1 cellular context compared by ENCODE assay signal in the genomic region with DNA sequence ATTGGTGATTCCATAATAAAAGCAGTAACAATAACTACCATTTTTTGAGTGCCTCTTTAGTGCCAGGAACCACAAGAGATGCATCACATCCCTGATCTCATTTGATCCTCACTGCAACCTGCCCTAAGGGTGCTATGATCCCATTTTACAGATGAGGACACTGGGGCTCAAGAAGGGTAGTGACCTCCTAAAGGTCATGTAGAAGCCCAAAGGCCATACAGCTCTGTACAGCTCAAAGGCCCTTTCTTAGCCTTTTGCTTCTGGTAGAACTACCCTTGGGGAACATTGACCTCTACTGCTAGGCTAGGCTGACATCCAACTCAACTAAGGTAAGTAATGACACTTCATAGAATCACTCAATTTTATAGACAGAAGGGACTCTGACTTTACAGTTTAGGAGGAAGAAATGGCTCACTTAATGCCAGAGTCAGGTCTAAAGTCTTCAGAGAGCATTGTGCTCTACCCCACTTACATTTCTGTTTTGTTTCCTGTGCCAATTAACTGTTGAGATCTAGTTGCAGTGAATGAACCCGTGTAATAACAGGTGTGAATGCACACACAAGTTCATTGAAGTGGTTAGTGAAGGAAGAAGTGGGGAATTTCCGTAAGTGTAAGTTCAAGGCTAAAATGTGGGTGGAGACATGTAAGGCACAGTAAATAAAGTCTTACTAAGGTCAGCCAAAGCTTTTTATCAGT.
TF ChIP-seq lines count a peak whose summit lies in the region.

No MANE protein-coding gene starts in this region.

TF ChIP-seq in HepG2, 621 proteins besides CTCF, POLR2A, EP300 and RAD21:
- TF ChIP-seq RCOR2 (CRISPR knock-in tag; IDR thresholded peaks at IDR 0.05) (peak; percentile 68; the same call in 1 of the 2 replicates), ZNF629 (CRISPR knock-in tag; conservative IDR thresholded peaks at IDR 0.05) (peak; percentile 98), MTF2 (CRISPR knock-in tag; IDR thresholded peaks at IDR 0.05; ENCODE audit: borderline replicate concordance) (no peak), STAG1 (CRISPR knock-in tag; IDR thresholded peaks at IDR 0.05) (peak; percentile 12; the same call in 1 of the 2 replicates), HNRNPUL1 (IDR thresholded peaks at IDR 0.05; ENCODE audit: low read depth, low read length) (no peak), TBX3 (IDR thresholded peaks at IDR 0.05; ENCODE audit: borderline replicate concordance) (peak; percentile 50), HNF4A (CRISPR knock-in tag; IDR thresholded peaks at IDR 0.05) (peak; percentile 33; the same call in 1 of the 2 replicates), MBD4 (IDR thresholded peaks at IDR 0.05; ENCODE audit: borderline replicate concordance, low read length) (peak; percentile 51; the same call in 1 of the 2 replicates), RELA (CRISPR knock-in tag; IDR thresholded peaks at IDR 0.05) (no peak), POLR2G (IDR thresholded peaks at IDR 0.05; ENCODE audit: low read depth, low read length) (no peak), BCL6 (CRISPR knock-in tag; IDR thresholded peaks at IDR 0.05) (0 out of 2 replicates have a peak, but pooled peaks have one; percentile 15), NR2F6 (IDR thresholded peaks at IDR 0.05) (peak; percentile 17; the same call in 1 of the 2 replicates), NR2F6 (CRISPR knock-in tag; IDR thresholded peaks at IDR 0.05) (no peak), CREB1 (IDR thresholded peaks at IDR 0.05) (no peak), CREB1 (CRISPR knock-in tag; IDR thresholded peaks at IDR 0.05) (no peak; the same call in 1 of the 2 replicates), NR2F1 (CRISPR knock-in tag; IDR thresholded peaks at IDR 0.05) (0 out of 4 replicates have a peak, but pooled peaks of 1 of the 2 experiments have one; percentile 13), POLR2AphosphoS2 (IDR thresholded peaks at IDR 0.05; ENCODE audit: low read depth, low read length) (no peak), NKX3-1 (CRISPR knock-in tag; IDR thresholded peaks at IDR 0.05) (no peak), WIZ (CRISPR knock-in tag; IDR thresholded peaks at IDR 0.05) (0 out of 2 replicates have a peak, but pooled peaks have one; percentile 40), KDM1A (CRISPR knock-in tag; IDR thresholded peaks at IDR 0.05) (peak; percentile 91), ZIK1 (CRISPR knock-in tag; IDR thresholded peaks at IDR 0.05; ENCODE audit: borderline replicate concordance, low read depth) (no peak), CBFB (CRISPR knock-in tag; IDR thresholded peaks at IDR 0.05) (peak; percentile 62; the same call in 1 of the 2 replicates), ZNF589 (CRISPR knock-in tag; conservative IDR thresholded peaks at IDR 0.05) (0 out of 2 replicates have a peak, but pooled peaks have one; percentile 17), CHD4 (IDR thresholded peaks at IDR 0.05; ENCODE audit: borderline replicate concordance, low read length) (peak; percentile 67; the same call in 1 of the 2 replicates), NFIC (IDR thresholded peaks at IDR 0.05; ENCODE audit: low read length) (no peak), ETV5 (CRISPR knock-in tag; IDR thresholded peaks at IDR 0.05; ENCODE audit: borderline replicate concordance) (no peak), ZMYM2 (CRISPR knock-in tag; IDR thresholded peaks at IDR 0.05) (peak; percentile 87), TBL1XR1 (IDR thresholded peaks at IDR 0.05; ENCODE audit: borderline replicate concordance, low read length, partially characterized antibody) (peak; percentile 13), ESRRA (CRISPR knock-in tag; IDR thresholded peaks at IDR 0.05; ENCODE audit: low read depth) (peak; percentile 96; the same call in 1 of the 2 replicates), ZMYM3 (CRISPR knock-in tag; IDR thresholded peaks at IDR 0.05) (peak; percentile 88)
- TF ChIP-seq, protein P1, sequence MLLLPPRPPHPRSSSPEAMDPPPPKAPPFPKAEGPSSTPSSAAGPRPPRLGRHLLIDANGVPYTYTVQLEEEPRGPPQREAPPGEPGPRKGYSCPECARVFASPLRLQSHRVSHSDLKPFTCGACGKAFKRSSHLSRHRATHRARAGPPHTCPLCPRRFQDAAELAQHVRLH (CRISPR knock-in tag; IDR thresholded peaks at IDR 0.05; ENCODE audit: borderline replicate concordance, low read depth), result 0 out of 2 replicates have a peak, but pooled peaks have one; percentile 33
- TF ChIP-seq, protein P2, sequence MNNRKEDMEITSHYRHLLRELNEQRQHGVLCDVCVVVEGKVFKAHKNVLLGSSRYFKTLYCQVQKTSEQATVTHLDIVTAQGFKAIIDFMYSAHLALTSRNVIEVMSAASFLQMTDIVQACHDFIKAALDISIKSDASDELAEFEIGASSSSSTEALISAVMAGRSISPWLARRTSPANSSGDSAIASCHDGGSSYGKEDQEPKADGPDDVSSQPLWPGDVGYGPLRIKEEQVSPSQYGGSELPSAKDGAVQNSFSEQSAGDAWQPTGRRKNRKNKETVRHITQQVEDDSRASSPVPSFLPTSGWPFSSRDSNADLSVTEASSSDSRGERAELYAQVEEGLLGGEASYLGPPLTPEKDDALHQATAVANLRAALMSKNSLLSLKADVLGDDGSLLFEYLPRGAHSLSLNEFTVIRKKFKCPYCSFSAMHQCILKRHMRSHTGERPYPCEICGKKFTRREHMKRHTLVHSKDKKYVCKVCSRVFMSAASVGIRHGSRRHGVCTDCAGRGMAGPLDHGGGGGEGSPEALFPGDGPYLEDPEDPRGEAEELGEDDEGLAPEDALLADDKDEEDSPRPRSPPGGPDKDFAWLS (CRISPR knock-in tag; IDR thresholded peaks at IDR 0.05; ENCODE audit: borderline replicate concordance), result no peak
- TF ChIP-seq, protein P3, sequence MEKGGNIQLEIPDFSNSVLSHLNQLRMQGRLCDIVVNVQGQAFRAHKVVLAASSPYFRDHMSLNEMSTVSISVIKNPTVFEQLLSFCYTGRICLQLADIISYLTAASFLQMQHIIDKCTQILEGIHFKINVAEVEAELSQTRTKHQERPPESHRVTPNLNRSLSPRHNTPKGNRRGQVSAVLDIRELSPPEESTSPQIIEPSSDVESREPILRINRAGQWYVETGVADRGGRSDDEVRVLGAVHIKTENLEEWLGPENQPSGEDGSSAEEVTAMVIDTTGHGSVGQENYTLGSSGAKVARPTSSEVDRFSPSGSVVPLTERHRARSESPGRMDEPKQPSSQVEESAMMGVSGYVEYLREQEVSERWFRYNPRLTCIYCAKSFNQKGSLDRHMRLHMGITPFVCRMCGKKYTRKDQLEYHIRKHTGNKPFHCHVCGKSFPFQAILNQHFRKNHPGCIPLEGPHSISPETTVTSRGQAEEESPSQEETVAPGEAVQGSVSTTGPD (CRISPR knock-in tag; IDR thresholded peaks at IDR 0.05), result no peak
- TF ChIP-seq, protein P4, sequence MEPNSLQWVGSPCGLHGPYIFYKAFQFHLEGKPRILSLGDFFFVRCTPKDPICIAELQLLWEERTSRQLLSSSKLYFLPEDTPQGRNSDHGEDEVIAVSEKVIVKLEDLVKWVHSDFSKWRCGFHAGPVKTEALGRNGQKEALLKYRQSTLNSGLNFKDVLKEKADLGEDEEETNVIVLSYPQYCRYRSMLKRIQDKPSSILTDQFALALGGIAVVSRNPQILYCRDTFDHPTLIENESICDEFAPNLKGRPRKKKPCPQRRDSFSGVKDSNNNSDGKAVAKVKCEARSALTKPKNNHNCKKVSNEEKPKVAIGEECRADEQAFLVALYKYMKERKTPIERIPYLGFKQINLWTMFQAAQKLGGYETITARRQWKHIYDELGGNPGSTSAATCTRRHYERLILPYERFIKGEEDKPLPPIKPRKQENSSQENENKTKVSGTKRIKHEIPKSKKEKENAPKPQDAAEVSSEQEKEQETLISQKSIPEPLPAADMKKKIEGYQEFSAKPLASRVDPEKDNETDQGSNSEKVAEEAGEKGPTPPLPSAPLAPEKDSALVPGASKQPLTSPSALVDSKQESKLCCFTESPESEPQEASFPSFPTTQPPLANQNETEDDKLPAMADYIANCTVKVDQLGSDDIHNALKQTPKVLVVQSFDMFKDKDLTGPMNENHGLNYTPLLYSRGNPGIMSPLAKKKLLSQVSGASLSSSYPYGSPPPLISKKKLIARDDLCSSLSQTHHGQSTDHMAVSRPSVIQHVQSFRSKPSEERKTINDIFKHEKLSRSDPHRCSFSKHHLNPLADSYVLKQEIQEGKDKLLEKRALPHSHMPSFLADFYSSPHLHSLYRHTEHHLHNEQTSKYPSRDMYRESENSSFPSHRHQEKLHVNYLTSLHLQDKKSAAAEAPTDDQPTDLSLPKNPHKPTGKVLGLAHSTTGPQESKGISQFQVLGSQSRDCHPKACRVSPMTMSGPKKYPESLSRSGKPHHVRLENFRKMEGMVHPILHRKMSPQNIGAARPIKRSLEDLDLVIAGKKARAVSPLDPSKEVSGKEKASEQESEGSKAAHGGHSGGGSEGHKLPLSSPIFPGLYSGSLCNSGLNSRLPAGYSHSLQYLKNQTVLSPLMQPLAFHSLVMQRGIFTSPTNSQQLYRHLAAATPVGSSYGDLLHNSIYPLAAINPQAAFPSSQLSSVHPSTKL (CRISPR knock-in tag; IDR thresholded peaks at IDR 0.05), result 0 out of 2 replicates have a peak, but pooled peaks have one; percentile 8
- TF ChIP-seq, protein P5, sequence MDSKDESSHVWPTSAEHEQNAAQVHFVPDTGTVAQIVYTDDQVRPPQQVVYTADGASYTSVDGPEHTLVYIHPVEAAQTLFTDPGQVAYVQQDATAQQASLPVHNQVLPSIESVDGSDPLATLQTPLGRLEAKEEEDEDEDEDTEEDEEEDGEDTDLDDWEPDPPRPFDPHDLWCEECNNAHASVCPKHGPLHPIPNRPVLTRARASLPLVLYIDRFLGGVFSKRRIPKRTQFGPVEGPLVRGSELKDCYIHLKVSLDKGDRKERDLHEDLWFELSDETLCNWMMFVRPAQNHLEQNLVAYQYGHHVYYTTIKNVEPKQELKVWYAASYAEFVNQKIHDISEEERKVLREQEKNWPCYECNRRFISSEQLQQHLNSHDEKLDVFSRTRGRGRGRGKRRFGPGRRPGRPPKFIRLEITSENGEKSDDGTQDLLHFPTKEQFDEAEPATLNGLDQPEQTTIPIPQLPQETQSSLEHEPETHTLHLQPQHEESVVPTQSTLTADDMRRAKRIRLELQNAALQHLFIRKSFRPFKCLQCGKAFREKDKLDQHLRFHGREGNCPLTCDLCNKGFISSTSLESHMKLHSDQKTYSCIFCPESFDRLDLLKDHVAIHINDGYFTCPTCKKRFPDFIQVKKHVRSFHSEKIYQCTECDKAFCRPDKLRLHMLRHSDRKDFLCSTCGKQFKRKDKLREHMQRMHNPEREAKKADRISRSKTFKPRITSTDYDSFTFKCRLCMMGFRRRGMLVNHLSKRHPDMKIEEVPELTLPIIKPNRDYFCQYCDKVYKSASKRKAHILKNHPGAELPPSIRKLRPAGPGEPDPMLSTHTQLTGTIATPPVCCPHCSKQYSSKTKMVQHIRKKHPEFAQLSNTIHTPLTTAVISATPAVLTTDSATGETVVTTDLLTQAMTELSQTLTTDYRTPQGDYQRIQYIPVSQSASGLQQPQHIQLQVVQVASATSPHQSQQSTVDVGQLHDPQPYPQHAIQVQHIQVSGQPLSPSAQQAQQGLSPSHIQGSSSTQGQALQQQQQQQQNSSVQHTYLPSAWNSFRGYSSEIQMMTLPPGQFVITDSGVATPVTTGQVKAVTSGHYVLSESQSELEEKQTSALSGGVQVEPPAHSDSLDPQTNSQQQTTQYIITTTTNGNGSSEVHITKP (CRISPR knock-in tag; IDR thresholded peaks at IDR 0.05; ENCODE audit: low read depth), result 0 out of 2 replicates have a peak, but pooled peaks have one; percentile 36
- TF ChIP-seq, protein P6, sequence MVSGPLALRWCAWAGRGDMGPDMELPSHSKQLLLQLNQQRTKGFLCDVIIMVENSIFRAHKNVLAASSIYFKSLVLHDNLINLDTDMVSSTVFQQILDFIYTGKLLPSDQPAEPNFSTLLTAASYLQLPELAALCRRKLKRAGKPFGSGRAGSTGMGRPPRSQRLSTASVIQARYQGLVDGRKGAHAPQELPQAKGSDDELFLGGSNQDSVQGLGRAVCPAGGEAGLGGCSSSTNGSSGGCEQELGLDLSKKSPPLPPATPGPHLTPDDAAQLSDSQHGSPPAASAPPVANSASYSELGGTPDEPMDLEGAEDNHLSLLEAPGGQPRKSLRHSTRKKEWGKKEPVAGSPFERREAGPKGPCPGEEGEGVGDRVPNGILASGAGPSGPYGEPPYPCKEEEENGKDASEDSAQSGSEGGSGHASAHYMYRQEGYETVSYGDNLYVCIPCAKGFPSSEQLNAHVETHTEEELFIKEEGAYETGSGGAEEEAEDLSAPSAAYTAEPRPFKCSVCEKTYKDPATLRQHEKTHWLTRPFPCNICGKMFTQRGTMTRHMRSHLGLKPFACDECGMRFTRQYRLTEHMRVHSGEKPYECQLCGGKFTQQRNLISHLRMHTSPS (CRISPR knock-in tag; IDR thresholded peaks at IDR 0.05; ENCODE audit: low read depth), result no peak
- TF ChIP-seq, protein P7, sequence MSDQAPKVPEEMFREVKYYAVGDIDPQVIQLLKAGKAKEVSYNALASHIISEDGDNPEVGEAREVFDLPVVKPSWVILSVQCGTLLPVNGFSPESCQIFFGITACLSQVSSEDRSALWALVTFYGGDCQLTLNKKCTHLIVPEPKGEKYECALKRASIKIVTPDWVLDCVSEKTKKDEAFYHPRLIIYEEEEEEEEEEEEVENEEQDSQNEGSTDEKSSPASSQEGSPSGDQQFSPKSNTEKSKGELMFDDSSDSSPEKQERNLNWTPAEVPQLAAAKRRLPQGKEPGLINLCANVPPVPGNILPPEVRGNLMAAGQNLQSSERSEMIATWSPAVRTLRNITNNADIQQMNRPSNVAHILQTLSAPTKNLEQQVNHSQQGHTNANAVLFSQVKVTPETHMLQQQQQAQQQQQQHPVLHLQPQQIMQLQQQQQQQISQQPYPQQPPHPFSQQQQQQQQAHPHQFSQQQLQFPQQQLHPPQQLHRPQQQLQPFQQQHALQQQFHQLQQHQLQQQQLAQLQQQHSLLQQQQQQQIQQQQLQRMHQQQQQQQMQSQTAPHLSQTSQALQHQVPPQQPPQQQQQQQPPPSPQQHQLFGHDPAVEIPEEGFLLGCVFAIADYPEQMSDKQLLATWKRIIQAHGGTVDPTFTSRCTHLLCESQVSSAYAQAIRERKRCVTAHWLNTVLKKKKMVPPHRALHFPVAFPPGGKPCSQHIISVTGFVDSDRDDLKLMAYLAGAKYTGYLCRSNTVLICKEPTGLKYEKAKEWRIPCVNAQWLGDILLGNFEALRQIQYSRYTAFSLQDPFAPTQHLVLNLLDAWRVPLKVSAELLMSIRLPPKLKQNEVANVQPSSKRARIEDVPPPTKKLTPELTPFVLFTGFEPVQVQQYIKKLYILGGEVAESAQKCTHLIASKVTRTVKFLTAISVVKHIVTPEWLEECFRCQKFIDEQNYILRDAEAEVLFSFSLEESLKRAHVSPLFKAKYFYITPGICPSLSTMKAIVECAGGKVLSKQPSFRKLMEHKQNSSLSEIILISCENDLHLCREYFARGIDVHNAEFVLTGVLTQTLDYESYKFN (CRISPR knock-in tag; conservative IDR thresholded peaks at IDR 0.05), result 0 out of 2 replicates have a peak, but pooled peaks have one; percentile 25
